ENCODE assay signal across 8 cellular contexts in genomic region chr18:46097853-46098615, GRCh38. TPM values are rescaled to one million over a fixed set of nuclear protein-coding genes. Genes with fewer than 3 reads are reported as not detected.
DNase-seq lines count a peak whose midpoint lies in the region; ATAC-seq, FAIRE-seq and TF ChIP-seq lines count a peak whose summit lies in the region.

Gene ATP5F1A, minus strand, starts transcription at chr18:46098296. Its CDS starts 65 bp downstream, at chr18:46098231.

- H3K27ac ChIP-seq in testis: peak within 1 kb of the TSS; percentile 92 to 93

- H3K79me2 ChIP-seq in Loucy (ENCODE audit: insufficient read depth, low read length): peaks cover 54% of the 10 kb centered on the region

- peak; percentile 97 for ATAC-seq in omental fat pad (ENCODE audit: low FRiP score)

- H3K9me2 ChIP-seq in Loucy (replicated peaks; ENCODE audit: low read depth, low read length): no peaks in the 10 kb centered on the region

- H3K9me3 Mint-ChIP-seq in activated naive CD4-positive, alpha-beta T cell treated with anti-CD3 and anti-CD28 coated beads for 36 hours: no peaks in the 10 kb centered on the region

- in situ Hi-C loops in SK-MEL-5 (cut with HindIII; ENCODE audit: low pct_unique_long_range_greater_than_20kb, low sequenced_read_pairs): no loop called here

- no peaks in the 10 kb centered on the region for H3K9me3 ChIP-seq in Loucy (ENCODE audit: insufficient read depth, low read depth, low read length)
- no peaks in the 10 kb centered on the region for H3K9me3 ChIP-seq in testis

- no peak for FAIRE-seq in H54 (lab: Jason Lieb, UNC)

- DNase-seq in GDM1 (lab: John Stamatoyannopoulos, UW) (peak; percentile 65), H54 (ENCODE audit: insufficient read length, low spot score) (peak; percentile 51), SK-MEL-5 (ENCODE audit: low read depth, low spot score) (peak; percentile 79), globus pallidus (ENCODE audit: low spot score) (peak; percentile 87), omental fat pad (ENCODE audit: low spot score) (peak; percentile 82), testis (peak; percentile 95)
- DNase-seq in activated naive CD4-positive, alpha-beta T cell treated with anti-CD3 and anti-CD28 coated beads for 36 hours: peak; percentile 93

- peaks cover 36% of the 10 kb centered on the region for H3K4me1 Mint-ChIP-seq in activated naive CD4-positive, alpha-beta T cell treated with anti-CD3 and anti-CD28 coated beads for 36 hours (ENCODE audit: low read depth)

- H3K4me3 ChIP-seq in Loucy (ENCODE audit: low read length, poor library complexity, severe bottlenecking) (peak within 1 kb of the TSS; percentile 99), testis (peak within 1 kb of the TSS; percentile 81 to 97)

- CTCF ChIA-PET in activated naive CD4-positive, alpha-beta T cell treated with anti-CD3 and anti-CD28 coated beads for 36 hours (lab: Charles Lee): interaction anchor here (0.6 to 2.0 kb wide), 3 partner anchors 24 to 75 kb away, joined by 3 to 4 read pairs (median 3); a partner anchor contains a TSS

- H3K27me3 Mint-ChIP-seq in activated naive CD4-positive, alpha-beta T cell treated with anti-CD3 and anti-CD28 coated beads for 36 hours (ENCODE audit: low read depth): no peaks in the 10 kb centered on the region

- H3K36me3 Mint-ChIP-seq in activated naive CD4-positive, alpha-beta T cell treated with anti-CD3 and anti-CD28 coated beads for 36 hours (ENCODE audit: low read depth): peaks cover 12% of the 10 kb centered on the region

- H3K4me2 ChIP-seq in Loucy (ENCODE audit: low read depth, low read length, poor library complexity, severe bottlenecking): peak within 1 kb of the TSS; percentile 73

- peaks cover 15% of the 10 kb centered on the region for H3K36me3 ChIP-seq in Loucy (ENCODE audit: insufficient read depth, low read length)
- H3K36me3 ChIP-seq in testis (ENCODE audit: low read depth, missing control alignments): no peaks in the 10 kb centered on the region

- H3K4me1 ChIP-seq in Loucy (ENCODE audit: insufficient read depth, low read length, poor library complexity, severe bottlenecking): peaks cover 24% of the 10 kb centered on the region
- peaks cover 20% of the 10 kb centered on the region for H3K4me1 ChIP-seq in testis

- intact Hi-C loops in activated naive CD4-positive, alpha-beta T cell treated with anti-CD3 and anti-CD28 coated beads for 36 hours (cut with micrococcal nuclease): loop anchor here (5.0 kb wide), 1 partner anchor 819 kb away; the partner anchor contains the start of genes KATNAL2 and PIAS2
- intact Hi-C loops in testis (cut with DNase I; ENCODE audit: low total_unique reads): no loop called here

- H3K27me3 ChIP-seq in Loucy (ENCODE audit: insufficient read depth, low read length, poor library complexity, severe bottlenecking): no peaks in the 10 kb centered on the region
- H3K27me3 ChIP-seq in testis: no peaks in the 10 kb centered on the region

- TF ChIP-seq CTCF in Loucy (conservative IDR thresholded peaks at IDR 0.05; ENCODE audit: low read length) (peak; percentile 29; the same call in 1 of the 2 replicates), omental fat pad (IDR thresholded peaks at IDR 0.05) (no peak), testis (IDR thresholded peaks at IDR 0.05) (no peak)

- WGBS in testis, 2 donors: 0 to 1% methylated on average over 38 to 41 of the region's 49 CpGs

- no peaks in the 10 kb centered on the region for H3F3A ChIP-seq in Loucy (ENCODE audit: low read depth)

- peak within 1 kb of the TSS; percentile 94 for H3K27ac Mint-ChIP-seq in activated naive CD4-positive, alpha-beta T cell treated with anti-CD3 and anti-CD28 coated beads for 36 hours

- H3K4me3 Mint-ChIP-seq in activated naive CD4-positive, alpha-beta T cell treated with anti-CD3 and anti-CD28 coated beads for 36 hours: peak within 1 kb of the TSS; percentile 98

- peak within 1 kb of the TSS; percentile 83 for H2AFZ ChIP-seq in Loucy (ENCODE audit: low read length)

- peak; percentile 93 for TF ChIP-seq POLR2A in H54 (IDR thresholded peaks at IDR 0.05; ENCODE audit: low read depth, low read length)
- no peak for TF ChIP-seq POLR2A in testis (IDR thresholded peaks at IDR 0.05)

- peaks cover 45% of the 10 kb centered on the region for H4K20me1 ChIP-seq in Loucy (ENCODE audit: insufficient read depth, low read length, poor library complexity, severe bottlenecking)

- H3K9ac ChIP-seq in Loucy (ENCODE audit: low read depth, low read length, poor library complexity, severe bottlenecking): peak within 1 kb of the TSS; percentile 96

RNA-seq across cellular contexts. Expression of gene ATP5F1A, which starts in this region (rescaled TPM):
- total RNA-seq in SK-MEL-5 (2014; rRNA removed; shearing (Covaris generic)): 837 and 890 TPM in 2 replicates
- polyA plus RNA-seq in SK-MEL-5 (2015; cell fraction: cytosol; rRNA removed): 719 and 766 TPM in 2 replicates
- polyA plus RNA-seq in SK-MEL-5 (2015; cell fraction: nucleus; rRNA removed): 268 and 356 TPM in 2 replicates
- total RNA-seq in activated naive CD4-positive, alpha-beta T cell treated with anti-CD3 and anti-CD28 coated beads for 36 hours: 100 to 1,000 TPM; 467 TPM
- 100 to 1,000 TPM; 322 to 491 (median 393) TPM for total RNA-seq in omental fat pad
- total RNA-seq in testis: 100 to 1,000 TPM; 479 to 592 TPM
- 430 TPM for polyA plus RNA-seq in testis (ENCODE audit: insufficient read depth, low read depth, low replicate concordance)

Comparison
In these comparisons a context has a peak if more than half of its experiments do, and no peak if none do; other contexts are left out.
1. Peak in every context shown above with its lines: DNase-seq, ATAC-seq, H3K4me3 ChIP-seq and H3K27ac ChIP-seq.